31 cellular contexts compared by ENCODE assay signal in genomic region chr12:125028106-125028505, GRCh38.
"Had no signal": no experiment of that assay in that cellular context is flagged by ENCODE, and none has a peak within 500 bp of the region (broad histone marks: within the 10 kb centered on the region; RNA-seq: fewer than 3 reads in every experiment).

No MANE protein-coding gene starts in this region.

- H3K27ac Mint-ChIP-seq: immature natural killer cell; mesothelial cell of epicardium; naive B cell; natural killer cell; nephron progenitor cell; neural progenitor cell; progenitor cell of endocrine pancreas; stimulated activated memory B cell treated with anti-CD40 and anti-IgM and Interleukin-4, amounts not matched to agents 10 μg/mL and 1 μg/mL and 100 μg/mL, for 72 hours; stimulated activated naive CD8-positive, alpha-beta T cell treated with anti-CD3 and anti-CD28 coated beads, Interleukin-15, Interleukin-2, amounts not matched to agents 100 ng/mL and 50 ng/mL, for 24 hours had no signal

- H3K27me3 ChIP-seq: left lung, neural progenitor cell, neutrophil, right atrium auricular region, right lobe of liver, suprapubic skin, tibial artery, upper lobe of right lung, uterus had no signal

- H3K36me3 Mint-ChIP-seq: natural killer cell had no signal

- H3K4me3 ChIP-seq: left lung, lung, neural progenitor cell, right atrium auricular region, right lobe of liver, smooth muscle cell, suprapubic skin, thoracic aorta, tibial artery, upper lobe of right lung, uterus had no signal

- DNase-seq: hypothalamus; immature natural killer cell; kidney; left colon; left lung; mesendoderm; naive B cell; natural killer cell; nephron progenitor cell; occipital lobe; right lobe of liver; stimulated activated CD4-positive, alpha-beta T cell treated with anti-CD3 and anti-CD28 coated beads, Interleukin-1b, Interleukin-23, amount 100 ng/mL, for 48 hours; stimulated activated CD4-positive, alpha-beta T cell treated with anti-CD3 and anti-CD28 coated beads, Interleukin-2, amount 100 ng/mL, for 48 hours; stimulated activated CD4-positive, alpha-beta T cell treated with anti-CD3 and anti-CD28 coated beads, Interleukin-4, amount 100 ng/mL, for 4 hours; stimulated activated CD8-positive, alpha-beta memory T cell treated with anti-CD3 and anti-CD28 coated beads, Interleukin-4, amount 100 ng/mL, for 48 hours; tibial artery; trophoblast cell; upper lobe of right lung; uterus had no signal

- H3K9ac ChIP-seq: neural progenitor cell had no signal

- H3K9me3 Mint-ChIP-seq: immature natural killer cell; mesothelial cell of epicardium; natural killer cell; neural progenitor cell; stimulated activated memory B cell treated with anti-CD40 and anti-IgM and Interleukin-4, amounts not matched to agents 10 μg/mL and 1 μg/mL and 100 μg/mL, for 72 hours; stimulated activated naive CD8-positive, alpha-beta T cell treated with anti-CD3 and anti-CD28 coated beads, Interleukin-15, Interleukin-2, amounts not matched to agents 100 ng/mL and 50 ng/mL, for 24 hours had no signal

- H2AFZ ChIP-seq: neural progenitor cell had no signal

- H3K4me3 Mint-ChIP-seq: immature natural killer cell; mesothelial cell of epicardium; natural killer cell; nephron progenitor cell; neural progenitor cell; stimulated activated memory B cell treated with anti-CD40 and anti-IgM and Interleukin-4, amounts not matched to agents 10 μg/mL and 1 μg/mL and 100 μg/mL, for 72 hours; stimulated activated naive CD8-positive, alpha-beta T cell treated with anti-CD3 and anti-CD28 coated beads, Interleukin-15, Interleukin-2, amounts not matched to agents 100 ng/mL and 50 ng/mL, for 24 hours had no signal

- H3K27ac ChIP-seq: left lung, neural progenitor cell, neutrophil, right atrium auricular region, right lobe of liver, suprapubic skin, thoracic aorta, tibial artery, upper lobe of right lung, uterus had no signal

- ATAC-seq: left colon; left lung; natural killer cell; right lobe of liver; stimulated activated memory B cell treated with anti-CD40 and anti-IgM and Interleukin-4, amounts not matched to agents 10 μg/mL and 1 μg/mL and 100 μg/mL, for 72 hours; upper lobe of right lung had no signal

- H3K27me3 Mint-ChIP-seq: naive B cell; progenitor cell of endocrine pancreas; stimulated activated memory B cell treated with anti-CD40 and anti-IgM and Interleukin-4, amounts not matched to agents 10 μg/mL and 1 μg/mL and 100 μg/mL, for 72 hours; stimulated activated naive CD8-positive, alpha-beta T cell treated with anti-CD3 and anti-CD28 coated beads, Interleukin-15, Interleukin-2, amounts not matched to agents 100 ng/mL and 50 ng/mL, for 24 hours had no signal

- H3K4me1 Mint-ChIP-seq: immature natural killer cell, mesothelial cell of epicardium, neural progenitor cell had no signal

- H3K4me2 ChIP-seq: neural progenitor cell, smooth muscle cell had no signal

- FAIRE-seq: islet of Langerhans, kidney had no signal

- H3K9me3 ChIP-seq: left lung, neutrophil, right atrium auricular region, right lobe of liver, suprapubic skin, thoracic aorta, tibial artery, upper lobe of right lung, uterus had no signal

- H3K4me1 ChIP-seq: left lung, neural progenitor cell, right atrium auricular region, right lobe of liver, suprapubic skin, tibial artery, upper lobe of right lung, uterus had no signal

- H3K36me3 ChIP-seq: neural progenitor cell, right lobe of liver, thoracic aorta, upper lobe of right lung, uterus had no signal
